ENCODE assay signal across 12 cellular contexts in the genomic region with DNA sequence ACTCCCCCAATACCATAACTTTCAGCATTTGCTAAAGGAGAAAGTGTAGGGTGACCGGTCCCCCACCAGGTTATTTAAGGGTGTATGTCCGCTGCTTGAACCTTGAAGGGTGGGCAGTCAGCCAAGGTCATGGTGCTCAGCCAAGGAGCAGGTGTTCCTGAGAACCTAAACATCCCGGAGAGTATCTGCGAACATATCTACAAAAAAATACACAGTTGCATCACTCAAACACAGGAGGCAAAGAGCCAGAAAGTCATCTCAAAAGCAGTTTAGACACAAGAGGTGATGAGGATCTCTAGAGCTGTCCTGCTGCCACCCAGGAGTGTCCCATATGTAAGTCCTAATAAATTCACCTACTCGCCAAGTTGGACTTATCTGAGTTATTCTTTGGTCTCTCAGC. TPM values are rescaled to one million over a fixed set of nuclear protein-coding genes. Genes with fewer than 3 reads are reported as not detected.
A peak's percentile ranks its signal among the peaks of the same experiment; 100 is the strongest.
DNase-seq lines count a peak whose midpoint lies in the region; ATAC-seq and TF ChIP-seq lines count a peak whose summit lies in the region.
"Had no signal": no experiment of that assay in that cellular context is flagged by ENCODE, and none has a peak within 500 bp of the region (broad histone marks: within the 10 kb centered on the region; RNA-seq: fewer than 3 reads in every experiment).

No MANE protein-coding gene starts in this region.

- H3K36me3 ChIP-seq in left ventricle myocardium inferior (no peaks in the 10 kb centered on the region), colonic mucosa (no peaks in the 10 kb centered on the region), tibial nerve (no peaks in the 10 kb centered on the region)

- ATAC-seq in GM21717 (IDR thresholded peaks at IDR 0.05; ENCODE audit: unreplicated experiment), result no peak

- H3K27me3 ChIP-seq in left ventricle myocardium inferior (ENCODE audit: low read depth) (no peaks in the 10 kb centered on the region), colonic mucosa (no peaks in the 10 kb centered on the region), tibial nerve (no peaks in the 10 kb centered on the region)

- WGBS in tibial nerve, 2 donors, result 41 to 52% methylated on average over 5 of the region's 5 CpGs

- H3K4me1 ChIP-seq in left ventricle myocardium inferior (peaks cover 56% of the 10 kb centered on the region), colonic mucosa (peaks cover 25% of the 10 kb centered on the region), tibial nerve (peaks cover 0 to 64% (median 30%) of the 10 kb centered on the region in 4 donors)

- intact Hi-C loops in left ventricle myocardium inferior (cut with micrococcal nuclease), result no loop called here
- intact Hi-C loops in cardiac septum (cut with DNase I), result no loop called here
- intact Hi-C loops in colonic mucosa (cut with DNase I), result no loop called here

- TF ChIP-seq EP300 in tibial nerve (IDR thresholded peaks at IDR 0.05), result no peak

- no peak overlapping the region for H3K4me3 ChIP-seq in left ventricle myocardium inferior
- no peak overlapping the region for H3K4me3 ChIP-seq in colonic mucosa
- no peak overlapping the region for H3K4me3 ChIP-seq in tibial nerve
- H3K4me3 ChIP-seq: GM23248 had no signal

- H3K9ac ChIP-seq in colonic mucosa (ENCODE audit: low read depth in 2 of 2, low read length in 2 of 2), result peak overlapping the region in 1 of 2 donors; percentile 14
- H3K9ac ChIP-seq: GM23248 had no signal

- H3K9me3 ChIP-seq in left ventricle myocardium inferior (replicated peaks) (no peaks in the 10 kb centered on the region), colonic mucosa (no peaks in the 10 kb centered on the region), tibial nerve (no peaks in the 10 kb centered on the region)

- DNase-seq in left ventricle myocardium inferior, result no peak
- no peak for DNase-seq in cardiac septum (ENCODE audit: low spot score)
- DNase-seq in NCI-H774 (lab: John Stamatoyannopoulos, UW), result peak; percentile 31
- peak; percentile 47 for DNase-seq in colonic mucosa
- no peak for DNase-seq in tibial nerve (ENCODE audit: low spot score in 2 of 2)
- DNase-seq in Kasumi-1 (lab: John Stamatoyannopoulos, UW), result no peak
- no peak for DNase-seq in iPS-NIHi7 (ENCODE audit: extremely low spot score)
- DNase-seq: activated CD4-positive, alpha-beta T cell treated with anti-CD3 and anti-CD28 coated beads, Interleukin-2, amount 10 ng/mL, durations not matched to agents 7 days and 5 days; EL; GM23248; NCI-H2171 treated with DMSO at 0.1 percent for 48 hours had no signal

- no peak for TF ChIP-seq POLR2A in tibial nerve (IDR thresholded peaks at IDR 0.05)

- H3K27ac ChIP-seq in left ventricle myocardium inferior (replicated peaks) (peak overlapping the region; percentile 97), colonic mucosa (peak overlapping the region; percentile 18), tibial nerve (peak overlapping the region in 3 of 4 donors; percentile 20 to 63 (median 56))
- H3K27ac ChIP-seq: GM23248 had no signal

- TF ChIP-seq CTCF in left ventricle myocardium inferior (IDR thresholded peaks at IDR 0.05; ENCODE audit: borderline replicate concordance) (no peak), colonic mucosa (IDR thresholded peaks at IDR 0.05) (no peak), tibial nerve (IDR thresholded peaks at IDR 0.05) (no peak)

RNA-seq across cellular contexts. Expression of a gene that starts 11.5 kb away (rescaled TPM):
- total RNA-seq in left ventricle myocardium inferior (5.6 TPM), cardiac septum (2.4 TPM), colonic mucosa (10 to 100 TPM; 45.7 to 54.1 TPM), tibial nerve (10 to 100 TPM; 12.3 to 25.6 (median 19.2) TPM)

Comparison
In these comparisons a context has a peak if more than half of its experiments do, and no peak if none do; other contexts are left out.
1. DNase-seq: peak in NCI-H774 (single experiment) and colonic mucosa (single experiment); none in left ventricle myocardium inferior (single experiment), cardiac septum (single experiment), tibial nerve (0 of 2), Kasumi-1 (0 of 2) and iPS-NIHi7 (single experiment).
2. H3K27ac ChIP-seq: peak in every context shown above with its lines; median percentile 97 in left ventricle myocardium inferior; 56 in tibial nerve; 18 in colonic mucosa.